In the genomic region with DNA sequence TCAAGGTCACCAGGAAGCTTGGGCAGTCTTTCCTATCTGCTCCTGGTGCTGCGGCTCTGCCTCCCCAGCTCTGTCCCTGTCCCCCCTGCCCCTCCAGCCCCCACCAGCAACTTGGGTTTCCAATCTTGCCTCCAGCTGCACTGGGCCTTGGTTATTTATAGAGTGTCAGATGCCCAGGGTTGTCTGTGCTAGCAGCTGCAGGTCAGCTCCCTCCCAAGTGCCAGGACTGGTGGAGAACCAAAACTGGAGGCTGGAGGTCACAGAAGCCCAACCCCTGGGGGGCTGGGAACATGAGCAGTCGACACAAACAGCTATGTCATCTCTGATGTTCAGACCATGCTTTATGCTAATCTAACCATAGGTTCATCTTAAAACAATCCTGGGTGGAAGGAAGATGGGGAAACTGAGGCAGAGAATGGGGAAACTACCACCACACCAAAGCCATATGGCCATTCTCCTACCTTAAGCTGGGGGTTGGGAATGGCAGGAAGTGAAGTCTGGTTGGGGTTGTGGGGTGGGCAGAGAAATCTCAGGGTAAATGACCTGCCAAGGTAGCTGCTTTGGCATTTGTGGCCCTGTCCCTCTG, we compare ENCODE assay signal across 1 cellular context.
TF ChIP-seq lines count a peak whose summit lies in the region.

No MANE protein-coding gene starts in this region.

TF ChIP-seq in GM23338, 12 proteins besides CTCF, POLR2A, EP300 and RAD21 (continued from another document):
- no peak for TF ChIP-seq ZNF462 (CRISPR knock-in tag; IDR thresholded peaks at IDR 0.05)
